In genomic region chr16:29808219-29808900, GRCh38 we compare ENCODE assay signal across 2 cellular contexts.
TF ChIP-seq lines count a peak whose summit lies in the region.

No MANE protein-coding gene starts in this region.

TF ChIP-seq in SK-N-SH, 30 proteins besides CTCF, POLR2A, EP300 and RAD21 (continued from another document):
- TF ChIP-seq ZBTB33 (IDR thresholded peaks at IDR 0.05; ENCODE audit: borderline replicate concordance, low read depth) (no peak), GABPA (IDR thresholded peaks at IDR 0.05; ENCODE audit: low read depth) (no peak), IRF3 (IDR thresholded peaks at IDR 0.05; ENCODE audit: low read depth, low read length) (no peak), RXRA (IDR thresholded peaks at IDR 0.05; ENCODE audit: borderline replicate concordance, low read depth) (no peak), TCF12 (IDR thresholded peaks at IDR 0.05) (no peak), PBX3 (IDR thresholded peaks at IDR 0.05) (no peak), EZH2phosphoT487 (IDR thresholded peaks at IDR 0.05; ENCODE audit: borderline replicate concordance, low read depth) (no peak), USF2 (IDR thresholded peaks at IDR 0.05; ENCODE audit: borderline replicate concordance, low read depth, low read length) (no peak), POLR2AphosphoS5 (IDR thresholded peaks at IDR 0.05; ENCODE audit: low read depth, low read length) (no peak), ELF1 (IDR thresholded peaks at IDR 0.05) (no peak; the same call in 1 of the 2 replicates), CHD2 (IDR thresholded peaks at IDR 0.05; ENCODE audit: low read length, partially characterized antibody) (no peak), FOSL2 (IDR thresholded peaks at IDR 0.05; ENCODE audit: borderline replicate concordance, low read depth) (no peak), TAF1 (IDR thresholded peaks at IDR 0.05; ENCODE audit: borderline replicate concordance, low read depth, low read length) (no peak)

TF ChIP-seq in SK-N-SH treated with all-trans-retinoic acid at 6 μM for 48 hours, 23 proteins besides CTCF, POLR2A, EP300 and RAD21 (continued from another document):
- TF ChIP-seq CSRNP3 (CRISPR knock-in tag; IDR thresholded peaks at IDR 0.05) (no peak), CSDC2 (CRISPR knock-in tag; IDR thresholded peaks at IDR 0.05) (no peak), PATZ1 (CRISPR knock-in tag; IDR thresholded peaks at IDR 0.05; ENCODE audit: borderline replicate concordance) (no peak), ZNF70 (CRISPR knock-in tag; IDR thresholded peaks at IDR 0.05) (no peak), ZNF8 (CRISPR knock-in tag; IDR thresholded peaks at IDR 0.05) (no peak), OSR1 (CRISPR knock-in tag; IDR thresholded peaks at IDR 0.05) (no peak), ZFP3 (CRISPR knock-in tag; IDR thresholded peaks at IDR 0.05) (no peak), ZC3H10 (CRISPR knock-in tag; IDR thresholded peaks at IDR 0.05) (no peak), TSHZ2 (CRISPR knock-in tag; IDR thresholded peaks at IDR 0.05) (no peak)
